9 cellular contexts compared by ENCODE assay signal in genomic region chr2:160061533-160062282, GRCh38. TPM values are rescaled to one million over a fixed set of nuclear protein-coding genes. Genes with fewer than 3 reads are reported as not detected.
DNase-seq lines count a peak whose midpoint lies in the region; ATAC-seq and TF ChIP-seq lines count a peak whose summit lies in the region.
"Had no signal": no experiment of that assay in that cellular context is flagged by ENCODE, and none has a peak within 500 bp of the region (broad histone marks: within the 10 kb centered on the region; RNA-seq: fewer than 3 reads in every experiment).

No MANE protein-coding gene starts in this region.

- H3K27ac Mint-ChIP-seq in activated T-cell treated with anti-CD3 and anti-CD28 coated beads, Interleukin-2, amount 50 U/mL, for 24 hours, result no peak overlapping the region
- H3K27ac Mint-ChIP-seq in endodermal cell (no peak overlapping the region), type B pancreatic cell (no peak overlapping the region)

- H3K4me1 Mint-ChIP-seq in activated T-cell treated with anti-CD3 and anti-CD28 coated beads, Interleukin-2, amount 50 U/mL, for 24 hours (ENCODE audit: low read depth), result peaks cover 7% of the 10 kb centered on the region
- H3K4me1 Mint-ChIP-seq in endodermal cell (peaks cover 8% of the 10 kb centered on the region), type B pancreatic cell (ENCODE audit: unreplicated experiment) (peaks cover 7% of the 10 kb centered on the region)

- no peak overlapping the region for H3K27ac ChIP-seq in endodermal cell (ENCODE audit: low read depth, low read length)
- H3K27ac ChIP-seq: BLaER1 had no signal

- WGBS in endodermal cell (ENCODE audit: insufficient coverage in 1 of 2, insufficient read length in 1 of 2), 2 experiments, result 45 to 65% methylated on average over 21 to 45 of the region's 45 CpGs

- H3K4me3 Mint-ChIP-seq in activated T-cell treated with anti-CD3 and anti-CD28 coated beads, Interleukin-2, amount 50 U/mL, for 24 hours, result peak overlapping the region; percentile 60
- H3K4me3 Mint-ChIP-seq in endodermal cell (peak overlapping the region; percentile 77), type B pancreatic cell (peak overlapping the region; percentile 87)

- H3K9me3 ChIP-seq in endodermal cell (ENCODE audit: control insufficient read depth, low read length) (peaks cover 18% of the 10 kb centered on the region), mucosa of stomach (ENCODE audit: control insufficient read depth, low read length) (no peaks in the 10 kb centered on the region)

- H3K4me1 ChIP-seq in endodermal cell (ENCODE audit: control insufficient read depth, insufficient read depth, low read length), result no peaks in the 10 kb centered on the region
- H3K4me1 ChIP-seq in mucosa of stomach (ENCODE audit: control insufficient read depth, insufficient read depth, low read length), result peaks cover 9% of the 10 kb centered on the region
- H3K4me1 ChIP-seq: BLaER1 had no signal

- no peaks in the 10 kb centered on the region for H3K36me3 Mint-ChIP-seq in activated T-cell treated with anti-CD3 and anti-CD28 coated beads, Interleukin-2, amount 50 U/mL, for 24 hours (ENCODE audit: low read depth)
- H3K36me3 Mint-ChIP-seq in endodermal cell (ENCODE audit: low read depth) (peaks cover 3% of the 10 kb centered on the region), type B pancreatic cell (peaks cover 4% of the 10 kb centered on the region)

- H3K27me3 ChIP-seq in endodermal cell (ENCODE audit: control insufficient read depth, insufficient read depth, low read length, poor library complexity, severe bottlenecking) (peaks cover 26% of the 10 kb centered on the region), mucosa of stomach (ENCODE audit: control insufficient read depth, insufficient read depth, low read length) (peaks cover 47% of the 10 kb centered on the region)
- H3K27me3 ChIP-seq: BLaER1 had no signal

- peak overlapping the region; percentile 32 for H3K9ac ChIP-seq in endodermal cell (ENCODE audit: extremely low read depth, low read length, poor library complexity, severe bottlenecking)
- H3K9ac ChIP-seq in mucosa of stomach (ENCODE audit: low read length), result peak overlapping the region; percentile 46
- H3K9ac ChIP-seq: BLaER1 had no signal

- TF ChIP-seq CTCF in endodermal cell (conservative IDR thresholded peaks at IDR 0.05), result no peak
- TF ChIP-seq CTCF in type B pancreatic cell (conservative IDR thresholded peaks at IDR 0.05), result no peak

- H3K9me3 Mint-ChIP-seq in activated T-cell treated with anti-CD3 and anti-CD28 coated beads, Interleukin-2, amount 50 U/mL, for 24 hours, result no peaks in the 10 kb centered on the region
- H3K9me3 Mint-ChIP-seq in endodermal cell (peaks cover 15% of the 10 kb centered on the region), type B pancreatic cell (no peaks in the 10 kb centered on the region)

- ATAC-seq in HG03139 (IDR thresholded peaks at IDR 0.05; ENCODE audit: unreplicated experiment), result no peak

- H3K27me3 Mint-ChIP-seq in activated T-cell treated with anti-CD3 and anti-CD28 coated beads, Interleukin-2, amount 50 U/mL, for 24 hours, result peaks cover 82% of the 10 kb centered on the region
- H3K27me3 Mint-ChIP-seq in endodermal cell (ENCODE audit: insufficient read depth) (peaks cover 50% of the 10 kb centered on the region), type B pancreatic cell (peaks cover 30% of the 10 kb centered on the region)

- H3K36me3 ChIP-seq in endodermal cell (ENCODE audit: control insufficient read depth, insufficient read depth, low read length), result no peaks in the 10 kb centered on the region
- no peaks in the 10 kb centered on the region for H3K36me3 ChIP-seq in mucosa of stomach (ENCODE audit: control insufficient read depth, insufficient read depth, low read length)
- H3K36me3 ChIP-seq: BLaER1 had no signal

- H3K4me3 ChIP-seq in endodermal cell (ENCODE audit: low read length) (peak overlapping the region; percentile 83), mucosa of stomach (ENCODE audit: low read length) (peak overlapping the region; percentile 22)
- H3K4me3 ChIP-seq: BLaER1 had no signal

- no peak for DNase-seq in activated T-cell treated with anti-CD3 and anti-CD28 coated beads, Interleukin-2, amount 50 U/mL, for 24 hours
- DNase-seq in activated T-cell treated with anti-CD3 and anti-CD28 coated beads, Interleukin-2, amount 50 U/mL, for 1 hour, result no peak
- no peak for DNase-seq in endodermal cell
- DNase-seq in type B pancreatic cell (ENCODE audit: extremely low spot score, unreplicated experiment), result no peak
- no peak for DNase-seq in stimulated activated CD4-positive, alpha-beta T cell treated with anti-CD3 and anti-CD28 coated beads, Interleukin-2, amount 100 ng/mL, for 48 hours
- no peak for DNase-seq in NCI-H446 treated with DMSO at 0.1 percent for 48 hours (lab: John Stamatoyannopoulos, UW)

RNA-seq across cellular contexts. Expression of gene PLA2R1, which starts 0.7 kb away (rescaled TPM):
- total RNA-seq in endodermal cell, result 1 to 10 TPM; 1.4 to 1.8 TPM
- polyA plus RNA-seq in endodermal cell (2013, experiment 1 of 2), result 0.32 TPM
- 0.62 TPM for polyA plus RNA-seq in endodermal cell (2013, experiment 2 of 2)
- total RNA-seq in type B pancreatic cell (ENCODE audit: low replicate concordance), result 3.0 and 3.6 TPM in 2 replicates
